ENCODE assay signal across 20 cellular contexts in genomic region chr12:25242981-25243764, GRCh38. TPM values are rescaled to one million over a fixed set of nuclear protein-coding genes. Genes with fewer than 3 reads are reported as not detected.
A peak's percentile ranks its signal among the peaks of the same experiment; 100 is the strongest.
DNase-seq lines count a peak whose midpoint lies in the region; ATAC-seq, FAIRE-seq and TF ChIP-seq lines count a peak whose summit lies in the region.
"Had no signal": no experiment of that assay in that cellular context is flagged by ENCODE, and none has a peak within 500 bp of the region (broad histone marks: within the 10 kb centered on the region; RNA-seq: fewer than 3 reads in every experiment).

No MANE protein-coding gene starts in this region.

- no peak for TF ChIP-seq RAD21 in K562 (CRISPR knock-in tag; conservative IDR thresholded peaks at IDR 0.05 in 1 of 2, IDR thresholded peaks at IDR 0.05 in 1 of 2)

- POLR2A ChIA-PET in K562 (lab: Yijun Ruan, JAX) = no interaction called here

- intact Hi-C loops in activated CD4-positive, alpha-beta T cell treated with anti-CD3 and anti-CD28 coated beads, Interleukin-2, amount 10 ng/mL, durations not matched to agents 24 days and 14 days (cut with micrococcal nuclease) = no loop called here
- intact Hi-C loops in K562 (cut with micrococcal nuclease) (no loop called here), stomach (cut with DNase I; ENCODE audit: low total_unique reads) (no loop called here)

- peaks cover 25% of the 10 kb centered on the region; the same call in 1 of the 3 replicates for H3K36me3 ChIP-seq in K562 (ENCODE audit: control insufficient read depth, insufficient read depth, low read length)
- H3K36me3 ChIP-seq in stomach = peaks cover 0 to 26% (median 4%) of the 10 kb centered on the region in 4 donors
- peaks cover 0 to 14% (median 0%) of the 10 kb centered on the region in 3 donors for H3K36me3 ChIP-seq in tibial nerve

- no peaks in the 10 kb centered on the region for H3K9me3 Mint-ChIP-seq in activated CD4-positive, alpha-beta T cell treated with anti-CD3 and anti-CD28 coated beads, Interleukin-2, amount 10 ng/mL, durations not matched to agents 24 days and 14 days
- H3K9me3 Mint-ChIP-seq in activated T-cell treated with anti-CD3 and anti-CD28 coated beads, Interleukin-2, amount 50 U/mL, for 72 hours = no peaks in the 10 kb centered on the region
- H3K9me3 Mint-ChIP-seq: natural killer cell had no signal

- no TSS peak for BruUV-seq in K562 (replicated peaks; lab: Mats Ljungman, UMichigan)

- H3K4me1 ChIP-seq in K562 (replicated peaks in 1 of 2; ENCODE audit: control insufficient read depth in 2 of 2, insufficient read depth in 2 of 2, low read length in 2 of 2) = peaks cover 0 to 12% of the 10 kb centered on the region in 2 experiments; a peak in 3 of 5 replicates
- peaks cover 0 to 70% (median 27%) of the 10 kb centered on the region in 4 donors for H3K4me1 ChIP-seq in stomach
- H3K4me1 ChIP-seq in tibial nerve = peaks cover 0 to 23% (median under 1%) of the 10 kb centered on the region in 4 donors

- no peak overlapping the region for H3K4me3 ChIP-seq in K562
- no peak overlapping the region for H3K4me3 ChIP-seq in stomach
- no peak overlapping the region for H3K4me3 ChIP-seq in tibial nerve

- no peaks in the 10 kb centered on the region for H3K9me1 ChIP-seq in K562 (ENCODE audit: control insufficient read depth, insufficient read depth, low read length)

- H3K36me3 Mint-ChIP-seq in activated CD4-positive, alpha-beta T cell treated with anti-CD3 and anti-CD28 coated beads, Interleukin-2, amount 10 ng/mL, durations not matched to agents 24 days and 14 days (ENCODE audit: low read depth) = peaks cover 41% of the 10 kb centered on the region
- peaks cover 2 to 24% of the 10 kb centered on the region in 2 donors for H3K36me3 Mint-ChIP-seq in activated T-cell treated with anti-CD3 and anti-CD28 coated beads, Interleukin-2, amount 50 U/mL, for 72 hours (ENCODE audit: insufficient read depth in 2 of 2)

- H3K4me1 Mint-ChIP-seq in activated CD4-positive, alpha-beta T cell treated with anti-CD3 and anti-CD28 coated beads, Interleukin-2, amount 10 ng/mL, durations not matched to agents 24 days and 14 days = peaks cover 21% of the 10 kb centered on the region
- H3K4me1 Mint-ChIP-seq in activated T-cell treated with anti-CD3 and anti-CD28 coated beads, Interleukin-2, amount 50 U/mL, for 72 hours (ENCODE audit: low read depth) = peaks cover 14% of the 10 kb centered on the region

- no peak overlapping the region for H3K4me3 Mint-ChIP-seq in activated CD4-positive, alpha-beta T cell treated with anti-CD3 and anti-CD28 coated beads, Interleukin-2, amount 10 ng/mL, durations not matched to agents 24 days and 14 days
- H3K4me3 Mint-ChIP-seq in activated T-cell treated with anti-CD3 and anti-CD28 coated beads, Interleukin-2, amount 50 U/mL, for 72 hours = no peak overlapping the region
- H3K4me3 Mint-ChIP-seq: activated CD4-positive, alpha-beta T cell treated with anti-CD3 and anti-CD28 coated beads for 36 hours; activated naive CD8-positive, alpha-beta T cell treated with anti-CD3 and anti-CD28 coated beads, Interleukin-2, amount 50 U/mL, for 24 hours; natural killer cell had no signal

- H2AFZ ChIP-seq in K562 (ENCODE audit: low read depth, low read length) = no peak overlapping the region

- FAIRE-seq in K562 (lab: Jason Lieb, UNC) = no peak

- TF ChIP-seq POLR2A in K562 (conservative IDR thresholded peaks at IDR 0.05) (no peak), stomach (IDR thresholded peaks at IDR 0.05) (no peak), tibial nerve (IDR thresholded peaks at IDR 0.05) (no peak)

- no peak for ATAC-seq in K562
- no peak for ATAC-seq in HG02981 (IDR thresholded peaks at IDR 0.05; ENCODE audit: unreplicated experiment)
- ATAC-seq in activated T-cell treated with anti-CD3 and anti-CD28 coated beads, Interleukin-2, amount 50 U/mL, for 72 hours (replicated peaks in 1 of 2) = no peak
- ATAC-seq: activated CD4-positive, alpha-beta T cell treated with anti-CD3 and anti-CD28 coated beads for 36 hours; activated naive CD8-positive, alpha-beta T cell treated with anti-CD3 and anti-CD28 coated beads, Interleukin-2, amount 50 U/mL, for 24 hours; left cardiac atrium; natural killer cell had no signal

- TF ChIP-seq EP300 in K562 (IDR thresholded peaks at IDR 0.05; ENCODE audit: low read length) (no peak), stomach (IDR thresholded peaks at IDR 0.05) (no peak), tibial nerve (IDR thresholded peaks at IDR 0.05) (no peak)

- H3K27ac ChIP-seq in K562 (ENCODE audit: extremely low read depth, low read depth, low read length) (no peak overlapping the region), stomach (peak overlapping the region in 4 of 5 donors; percentile 17 to 66 (median 40)), tibial nerve (no peak overlapping the region)

- peaks cover 25% of the 10 kb centered on the region for H3K79me2 ChIP-seq in K562 (ENCODE audit: control insufficient read depth, insufficient read depth, low read length)

- CTCF ChIA-PET in K562 (lab: Yijun Ruan, JAX; ENCODE audit: low intra/inter-chr PET ratio) = no interaction called here

- no peak for TF ChIP-seq CTCF in K562 (IDR thresholded peaks at IDR 0.05 in 2 of 3, conservative IDR thresholded peaks at IDR 0.05 in 1 of 3; ENCODE audit: insufficient read depth in 2 of 3, low read depth in 1 of 3, low read length in 3 of 3)
- no peak for TF ChIP-seq CTCF in stomach (IDR thresholded peaks at IDR 0.05)
- no peak for TF ChIP-seq CTCF in tibial nerve (IDR thresholded peaks at IDR 0.05)

- H3K27ac Mint-ChIP-seq in activated CD4-positive, alpha-beta T cell treated with anti-CD3 and anti-CD28 coated beads, Interleukin-2, amount 10 ng/mL, durations not matched to agents 24 days and 14 days = no peak overlapping the region
- no peak overlapping the region for H3K27ac Mint-ChIP-seq in activated T-cell treated with anti-CD3 and anti-CD28 coated beads, Interleukin-2, amount 50 U/mL, for 72 hours
- H3K27ac Mint-ChIP-seq: activated CD4-positive, alpha-beta T cell treated with anti-CD3 and anti-CD28 coated beads for 36 hours; activated naive CD8-positive, alpha-beta T cell treated with anti-CD3 and anti-CD28 coated beads, Interleukin-2, amount 50 U/mL, for 24 hours had no signal

- peak; percentile 18 for DNase-seq in activated CD4-positive, alpha-beta T cell treated with anti-CD3 and anti-CD28 coated beads, Interleukin-2, amount 10 ng/mL, durations not matched to agents 24 days and 14 days
- no peak for DNase-seq in activated CD4-positive, alpha-beta T cell treated with anti-CD3 and anti-CD28 coated beads for 48 hours
- DNase-seq in K562 (ENCODE audit: extremely low read depth in 1 of 4, low spot score in 3 of 4) (no peak), kidney tubule cell (ENCODE audit: low spot score) (peak; percentile 9), stomach (no peak), tibial nerve (ENCODE audit: low spot score in 2 of 2) (no peak)
- DNase-seq in activated T-cell treated with anti-CD3 and anti-CD28 coated beads, Interleukin-2, amount 50 U/mL, for 72 hours = no peak
- DNase-seq: 8988T; activated CD4-positive, alpha-beta T cell treated with anti-CD3 and anti-CD28 coated beads for 36 hours; activated naive CD8-positive, alpha-beta T cell treated with anti-CD3 and anti-CD28 coated beads, Interleukin-2, amount 50 U/mL, for 24 hours; GDM1; hippocampal formation; left cardiac atrium; MV-4-11; natural killer cell; SHP77 treated with DMSO at 0.1 percent for 48 hours; substantia nigra had no signal

- in situ Hi-C loops in K562 (cut with MboI) = no loop called here

- WGBS in K562 (ENCODE audit: insufficient coverage, low coverage, missing lambda C conversion rate) = 58% methylated on average over 5 of the region's 5 CpGs
- WGBS in stomach, 5 donors = 39 to 55% (median 47%) methylated on average over 5 of the region's 5 CpGs
- 72 to 76% methylated on average over 5 of the region's 5 CpGs for WGBS in tibial nerve, 2 donors

- H3K27me3 ChIP-seq in K562 (ENCODE audit: control insufficient read depth in 2 of 2, insufficient read depth in 2 of 2, low read length in 2 of 2) (no peaks in the 10 kb centered on the region), stomach (no peaks in the 10 kb centered on the region), tibial nerve (no peaks in the 10 kb centered on the region)

- no peaks in the 10 kb centered on the region for H4K20me1 ChIP-seq in K562 (replicated peaks; ENCODE audit: control insufficient read depth, insufficient read depth, low read length)

- H3K27me3 Mint-ChIP-seq in activated CD4-positive, alpha-beta T cell treated with anti-CD3 and anti-CD28 coated beads, Interleukin-2, amount 10 ng/mL, durations not matched to agents 24 days and 14 days = no peaks in the 10 kb centered on the region
- no peaks in the 10 kb centered on the region for H3K27me3 Mint-ChIP-seq in activated T-cell treated with anti-CD3 and anti-CD28 coated beads, Interleukin-2, amount 50 U/mL, for 72 hours (ENCODE audit: low read depth)
- H3K27me3 Mint-ChIP-seq: activated CD4-positive, alpha-beta T cell treated with anti-CD3 and anti-CD28 coated beads for 36 hours; activated naive CD8-positive, alpha-beta T cell treated with anti-CD3 and anti-CD28 coated beads, Interleukin-2, amount 50 U/mL, for 24 hours had no signal

- H3K9ac ChIP-seq in K562 (ENCODE audit: insufficient read depth in 1 of 2, low read depth in 2 of 2, low read length in 2 of 2) = no peak overlapping the region

- H3K9me3 ChIP-seq in K562 (replicated peaks; ENCODE audit: control insufficient read depth, insufficient read depth, low read depth, low read length) = no peaks in the 10 kb centered on the region
- H3K9me3 ChIP-seq in stomach = no peaks in the 10 kb centered on the region
- no peaks in the 10 kb centered on the region for H3K9me3 ChIP-seq in tibial nerve

- H3K4me2 ChIP-seq in K562 (ENCODE audit: insufficient read depth, low read length) = no peak overlapping the region

RNA-seq across cellular contexts. Expression of gene KRAS, which starts 7.6 kb away (rescaled TPM):
- total RNA-seq in activated CD4-positive, alpha-beta T cell treated with anti-CD3 and anti-CD28 coated beads, Interleukin-2, amount 10 ng/mL, durations not matched to agents 24 days and 14 days = 26.4 and 27.4 TPM in 2 replicates
- total RNA-seq in K562 (2011; cell fraction: chromatin; rRNA removed; ENCODE audit: low replicate concordance) = 3.7 and 16.4 TPM in 2 replicates
- total RNA-seq in K562 (2011; cell fraction: nucleolus; rRNA removed) = 1.7 and 3.3 TPM in 2 replicates
- 10.5 and 22.4 TPM in 2 replicates for total RNA-seq in K562 (2011; cell fraction: nucleoplasm; rRNA removed)
- 7.2 and 8.1 TPM in 2 replicates for total RNA-seq in K562 (2014; rRNA removed)
- 14.9 and 18.9 TPM in 2 replicates for total RNA-seq in K562 (2014; rRNA removed; fragmentation: Illumina TruSeq; extraction: Trizol)
- total RNA-seq in K562 (2015; rRNA removed; fragmentation: Illumina TruSeq; extraction: Trizol) = 12.2 and 12.7 TPM in 2 replicates
- 16.5 and 19.0 TPM in 2 replicates for total RNA-seq in K562 (2021)
- polyA plus RNA-seq in K562 (2011; rRNA removed) = 15.8 and 21.2 TPM in 2 replicates
- polyA plus RNA-seq in K562 (2011; cell fraction: cytosol; rRNA removed) = 5.2 and 11.1 TPM in 2 replicates
- 2.9 and 5.5 TPM in 2 replicates for polyA plus RNA-seq in K562 (2011; cell fraction: nucleus; rRNA removed)
- 10.2 and 10.3 TPM in 2 replicates for polyA plus RNA-seq in K562 (2012)
- polyA plus RNA-seq in K562 (2014; fragmentation: Illumina TruSeq; extraction: Trizol) = 17.6 and 19.8 TPM in 2 replicates
- polyA plus RNA-seq in K562 (2014; fragmentation: Nextera tagmentation; extraction: Ambion mirVana) = 1 to 10 TPM; 7.4 to 8.4 TPM
- 11.5 and 12.2 TPM in 2 replicates for polyA plus RNA-seq in K562 (2014; rRNA removed)
- polyA minus RNA-seq in K562 (2011; rRNA and poly(A)+ RNA removed) = 16.2 and 19.1 TPM in 2 replicates
- polyA minus RNA-seq in K562 (2011; cell fraction: cytosol; rRNA and poly(A)+ RNA removed) = 8.9 and 11.5 TPM in 2 replicates
- polyA minus RNA-seq in K562 (2011; cell fraction: nucleus; rRNA and poly(A)+ RNA removed) = 6.1 and 9.4 TPM in 2 replicates
- 10 to 100 TPM; 13.0 to 75.3 (median 19.2) TPM for total RNA-seq in stomach
- 10 to 100 TPM in 2 of 3 donors, 1 to 10 TPM in 1; 6.6 to 24.4 (median 16.0) TPM for polyA plus RNA-seq in stomach
- 10 to 100 TPM; 29.0 to 34.4 TPM for total RNA-seq in activated T-cell treated with anti-CD3 and anti-CD28 coated beads, Interleukin-2, amount 50 U/mL, for 72 hours
- total RNA-seq in tibial nerve = 10 to 100 TPM; 19.2 to 36.3 (median 28.0) TPM

RNA-seq across cellular contexts. Expression of gene ETFRF1, which starts 48.1 kb away (rescaled TPM):
- 9.9 TPM in 2 replicates for total RNA-seq in activated CD4-positive, alpha-beta T cell treated with anti-CD3 and anti-CD28 coated beads, Interleukin-2, amount 10 ng/mL, durations not matched to agents 24 days and 14 days
- 9.3 and 28.3 TPM in 2 replicates for total RNA-seq in K562 (2011; cell fraction: chromatin; rRNA removed; ENCODE audit: low replicate concordance)
- 9.3 and 10.2 TPM in 2 replicates for total RNA-seq in K562 (2011; cell fraction: nucleolus; rRNA removed)
- total RNA-seq in K562 (2011; cell fraction: nucleoplasm; rRNA removed) = 16.0 and 36.1 TPM in 2 replicates
- total RNA-seq in K562 (2014; rRNA removed) (16.4 and 18.6 TPM in 2 replicates), K562 (2014; rRNA removed; fragmentation: Illumina TruSeq; extraction: Trizol) (28.7 and 32.8 TPM in 2 replicates), K562 (2015; rRNA removed; fragmentation: Illumina TruSeq; extraction: Trizol) (27.6 and 32.4 TPM in 2 replicates), K562 (2021) (16.1 and 17.7 TPM in 2 replicates), stomach (10 to 100 TPM in 2 of 5 donors, 1 to 10 TPM in 3; 1.4 to 32.7 (median 8.8) TPM), tibial nerve (10 to 100 TPM; 24.0 to 54.2 (median 50.0) TPM)
- polyA plus RNA-seq in K562 (2011; rRNA removed) (22.0 and 35.3 TPM in 2 replicates), K562 (2014; fragmentation: Illumina TruSeq; extraction: Trizol) (33.6 and 44.9 TPM in 2 replicates), K562 (2014; fragmentation: Nextera tagmentation; extraction: Ambion mirVana) (100 to 1,000 TPM; 101 to 107 TPM), K562 (2014; rRNA removed) (28.3 and 33.7 TPM in 2 replicates), stomach (10 to 100 TPM; 25.2 to 50.9 (median 26.8) TPM)
- polyA plus RNA-seq in K562 (2011; cell fraction: cytosol; rRNA removed) = 5.3 and 9.8 TPM in 2 replicates
- polyA plus RNA-seq in K562 (2011; cell fraction: nucleus; rRNA removed) = 7.7 and 9.8 TPM in 2 replicates
- polyA plus RNA-seq in K562 (2012) = 18.9 and 35.0 TPM in 2 replicates
- 12.5 and 17.2 TPM in 2 replicates for polyA minus RNA-seq in K562 (2011; rRNA and poly(A)+ RNA removed)
- 6.5 and 6.9 TPM in 2 replicates for polyA minus RNA-seq in K562 (2011; cell fraction: cytosol; rRNA and poly(A)+ RNA removed)
- 9.4 and 20.5 TPM in 2 replicates for polyA minus RNA-seq in K562 (2011; cell fraction: nucleus; rRNA and poly(A)+ RNA removed)
- 10 to 100 TPM; 22.5 to 23.4 TPM for total RNA-seq in activated T-cell treated with anti-CD3 and anti-CD28 coated beads, Interleukin-2, amount 50 U/mL, for 72 hours

RNA-seq across cellular contexts. Expression of gene DNAI7, which starts 48.2 kb away (rescaled TPM):
- not detected in 2 replicates for total RNA-seq in activated CD4-positive, alpha-beta T cell treated with anti-CD3 and anti-CD28 coated beads, Interleukin-2, amount 10 ng/mL, durations not matched to agents 24 days and 14 days
- 0.25 TPM in 1 of 2 replicates, not detected in the other for total RNA-seq in K562 (2011; cell fraction: chromatin; rRNA removed; ENCODE audit: low replicate concordance)
- total RNA-seq in K562 (2011; cell fraction: nucleolus; rRNA removed) = not detected in 2 replicates
- total RNA-seq in K562 (2011; cell fraction: nucleoplasm; rRNA removed) = not detected in 2 replicates
- total RNA-seq in K562 (2014; rRNA removed) = not detected in 2 replicates
- 0.15 and 0.73 TPM in 2 replicates for total RNA-seq in K562 (2014; rRNA removed; fragmentation: Illumina TruSeq; extraction: Trizol)
- total RNA-seq in K562 (2015; rRNA removed; fragmentation: Illumina TruSeq; extraction: Trizol) = 0.07 TPM in 1 of 2 replicates, not detected in the other
- total RNA-seq in K562 (2021) = 0.29 TPM in 1 of 2 replicates, not detected in the other
- polyA plus RNA-seq in K562 (2011; rRNA removed) = 0.16 and 0.32 TPM in 2 replicates
- 0.04 TPM in 1 of 2 replicates, not detected in the other for polyA plus RNA-seq in K562 (2011; cell fraction: cytosol; rRNA removed)
- polyA plus RNA-seq in K562 (2011; cell fraction: nucleus; rRNA removed) = 0.10 TPM in 1 of 2 replicates, not detected in the other
- 0.15 and 0.20 TPM in 2 replicates for polyA plus RNA-seq in K562 (2012)
- polyA plus RNA-seq in K562 (2014; fragmentation: Illumina TruSeq; extraction: Trizol) = 0.18 and 0.19 TPM in 2 replicates
- under 1 TPM; 0.06 to 0.15 TPM for polyA plus RNA-seq in K562 (2014; fragmentation: Nextera tagmentation; extraction: Ambion mirVana)
- polyA plus RNA-seq in K562 (2014; rRNA removed) = 0.76 TPM in 1 of 2 replicates, not detected in the other
- 0.25 and 0.45 TPM in 2 replicates for polyA minus RNA-seq in K562 (2011; rRNA and poly(A)+ RNA removed)
- not detected in 2 replicates for polyA minus RNA-seq in K562 (2011; cell fraction: cytosol; rRNA and poly(A)+ RNA removed)
- polyA minus RNA-seq in K562 (2011; cell fraction: nucleus; rRNA and poly(A)+ RNA removed) = not detected in 2 replicates
- total RNA-seq in stomach = 1 to 10 TPM in 2 of 5 donors, under 1 TPM in 1, not detected in 2; 0.37 to 2.2 (median 1.8) TPM
- polyA plus RNA-seq in stomach = under 1 TPM in 2 of 3 donors, not detected in 1; 0.05 to 0.31 TPM
- total RNA-seq in activated T-cell treated with anti-CD3 and anti-CD28 coated beads, Interleukin-2, amount 50 U/mL, for 72 hours = under 1 TPM in 1 of 2 donors, not detected in 1; 0.17 TPM
- 1 to 10 TPM in 1 of 4 donors, under 1 TPM in 1, not detected in 2; 0.21 to 2.0 TPM for total RNA-seq in tibial nerve
- total RNA-seq: activated CD4-positive, alpha-beta T cell treated with anti-CD3 and anti-CD28 coated beads for 36 hours; chondrocyte; HT-29 had no signal

Comparison
In these comparisons a context has a peak if more than half of its experiments do, and no peak if none do; other contexts are left out.
1. DNase-seq: peak in activated CD4-positive, alpha-beta T cell treated with anti-CD3 and anti-CD28 coated beads, Interleukin-2, amount 10 ng/mL, durations not matched to agents 24 days and 14 days (single experiment) and kidney tubule cell (single experiment); none in activated CD4-positive, alpha-beta T cell treated with anti-CD3 and anti-CD28 coated beads for 48 hours (single experiment), K562 (0 of 4), stomach (single experiment), activated T-cell treated with anti-CD3 and anti-CD28 coated beads, Interleukin-2, amount 50 U/mL, for 72 hours (0 of 2) and tibial nerve (0 of 2).
2. H3K27ac ChIP-seq: peak in stomach (4 of 5); none in K562 (single experiment) and tibial nerve (0 of 4).